Comparison of ENCODE assay signal across 8 cellular contexts in genomic region chr2:169823996-169824372, GRCh38. TPM values are rescaled to one million over a fixed set of nuclear protein-coding genes. Genes with fewer than 3 reads are reported as not detected.
DNase-seq lines count a peak whose midpoint lies in the region; ATAC-seq, FAIRE-seq and TF ChIP-seq lines count a peak whose summit lies in the region.

No MANE protein-coding gene starts in this region.

- H3K27me3 Mint-ChIP-seq in stimulated activated naive CD8-positive, alpha-beta T cell treated with anti-CD3 and anti-CD28 coated beads, Interleukin-15, Interleukin-2, amounts not matched to agents 100 ng/mL and 50 ng/mL, for 24 hours, result no peaks in the 10 kb centered on the region

- H3K4me1 ChIP-seq in body of pancreas (peaks cover 33% of the 10 kb centered on the region), mesendoderm (ENCODE audit: control insufficient read depth, low read depth, low read length) (peaks cover 6% of the 10 kb centered on the region)

- FAIRE-seq in H54 (lab: Jason Lieb, UNC), result no peak

- H3K56ac ChIP-seq in mesendoderm (ENCODE audit: low read length), result peak overlapping the region; percentile 99

- H3K9ac ChIP-seq in mesendoderm (ENCODE audit: low read length), result peak overlapping the region; percentile 94

- H4K5ac ChIP-seq in mesendoderm (ENCODE audit: low read length), result peak overlapping the region; percentile 84

- H2BK5ac ChIP-seq in mesendoderm (ENCODE audit: low read length), result no peak overlapping the region

- H3K27me3 ChIP-seq in body of pancreas (no peaks in the 10 kb centered on the region), mesendoderm (ENCODE audit: insufficient read depth, low read length, poor library complexity) (no peaks in the 10 kb centered on the region)

- in situ Hi-C loops in GM13976 (cut with MboI; ENCODE audit: low sequenced_read_pairs, unreplicated experiment), result loop anchor here (10.0 kb wide), 1 partner anchor 101 kb away; no protein-coding TSS in a partner anchor

- TF ChIP-seq CTCF in body of pancreas (IDR thresholded peaks at IDR 0.05), result no peak
- TF ChIP-seq CTCF in GM13976 (IDR thresholded peaks at IDR 0.05; ENCODE audit: borderline replicate concordance, control extremely low read depth, extremely low read depth, insufficient read depth, missing control alignments), result no peak

- H3K36me3 ChIP-seq in body of pancreas (replicated peaks in 1 of 2; ENCODE audit: insufficient read depth in 1 of 2, low read depth in 2 of 2) (no peaks in the 10 kb centered on the region), mesendoderm (ENCODE audit: control insufficient read depth, insufficient read depth, low read length) (no peaks in the 10 kb centered on the region)

- no peak overlapping the region for H3K18ac ChIP-seq in mesendoderm (ENCODE audit: low read length)

- peak overlapping the region; percentile 90 for H3K27ac Mint-ChIP-seq in stimulated activated naive CD8-positive, alpha-beta T cell treated with anti-CD3 and anti-CD28 coated beads, Interleukin-15, Interleukin-2, amounts not matched to agents 100 ng/mL and 50 ng/mL, for 24 hours

- peak overlapping the region; percentile 93 for H3K4me3 Mint-ChIP-seq in stimulated activated naive CD8-positive, alpha-beta T cell treated with anti-CD3 and anti-CD28 coated beads, Interleukin-15, Interleukin-2, amounts not matched to agents 100 ng/mL and 50 ng/mL, for 24 hours

- WGBS in body of pancreas, 2 donors, result 8 to 12% methylated on average over 4 of the region's 4 CpGs
- WGBS in mesendoderm (ENCODE audit: extremely low coverage, insufficient coverage, low lambda C conversion rate), result no CpG with 5 or more reads among the region's 4 CpGs

- H3K4me2 ChIP-seq in mesendoderm (ENCODE audit: low read length), result peak overlapping the region; percentile 95

- no peak overlapping the region for H2BK120ac ChIP-seq in mesendoderm (ENCODE audit: low read depth, low read length)

- H3K23ac ChIP-seq in mesendoderm (ENCODE audit: low read length), result no peak overlapping the region

- peaks cover 69% of the 10 kb centered on the region for H3K4me1 Mint-ChIP-seq in stimulated activated naive CD8-positive, alpha-beta T cell treated with anti-CD3 and anti-CD28 coated beads, Interleukin-15, Interleukin-2, amounts not matched to agents 100 ng/mL and 50 ng/mL, for 24 hours (ENCODE audit: low read depth)

- H3K79me2 ChIP-seq in mesendoderm (ENCODE audit: control insufficient read depth, insufficient read depth, low read length), result peaks cover 5% of the 10 kb centered on the region

- peaks cover 39% of the 10 kb centered on the region for H3K36me3 Mint-ChIP-seq in stimulated activated naive CD8-positive, alpha-beta T cell treated with anti-CD3 and anti-CD28 coated beads, Interleukin-15, Interleukin-2, amounts not matched to agents 100 ng/mL and 50 ng/mL, for 24 hours (ENCODE audit: low read depth)

- no peak overlapping the region for H3K4ac ChIP-seq in mesendoderm (ENCODE audit: low read depth, low read length)

- H2BK15ac ChIP-seq in mesendoderm (replicated peaks; ENCODE audit: low read depth), result no peak overlapping the region

- no peak overlapping the region for H2AK5ac ChIP-seq in mesendoderm (ENCODE audit: low read length)

- DNase-seq in stimulated activated naive CD8-positive, alpha-beta T cell treated with anti-CD3 and anti-CD28 coated beads, Interleukin-15, Interleukin-2, amounts not matched to agents 100 U/mL and 50 U/mL, for 24 hours, result no peak
- DNase-seq in body of pancreas (no peak), mesendoderm (no peak), GM13976 (ENCODE audit: low spot score) (no peak), H54 (ENCODE audit: insufficient read length, low spot score) (no peak)
- DNase-seq in stimulated activated CD4-positive, alpha-beta T cell treated with anti-CD3 and anti-CD28 coated beads, Interleukin-2, amount 100 ng/mL, for 24 hours, result no peak

- TF ChIP-seq POLR2A in body of pancreas (IDR thresholded peaks at IDR 0.05) (no peak), H54 (IDR thresholded peaks at IDR 0.05; ENCODE audit: low read depth, low read length) (no peak)

- no peaks in the 10 kb centered on the region for H3K9me3 Mint-ChIP-seq in stimulated activated naive CD8-positive, alpha-beta T cell treated with anti-CD3 and anti-CD28 coated beads, Interleukin-15, Interleukin-2, amounts not matched to agents 100 ng/mL and 50 ng/mL, for 24 hours

- ATAC-seq in stimulated activated naive CD8-positive, alpha-beta T cell treated with anti-CD3 and anti-CD28 coated beads, Interleukin-15, Interleukin-2, amounts not matched to agents 100 U/mL and 50 U/mL, for 24 hours, result no peak
- ATAC-seq in body of pancreas (no peak), GM18858 (IDR thresholded peaks at IDR 0.05; ENCODE audit: unreplicated experiment) (no peak)

- H3K9me3 ChIP-seq in body of pancreas, result no peaks in the 10 kb centered on the region

- H3K27ac ChIP-seq in body of pancreas, result peak overlapping the region; percentile 61 to 82 (median 74)
- H3K27ac ChIP-seq in mesendoderm (ENCODE audit: low read depth, low read length), result no peak overlapping the region

- intact Hi-C loops in body of pancreas (cut with DNase I), result loop anchor here (10.0 kb wide), 1 partner anchor 101 kb away; no protein-coding TSS in a partner anchor

- peak overlapping the region in 1 of 2 donors; percentile 85 for H3K4me3 ChIP-seq in body of pancreas
- peak overlapping the region; percentile 77 for H3K4me3 ChIP-seq in mesendoderm (ENCODE audit: low read length)

- H3K79me1 ChIP-seq in mesendoderm (ENCODE audit: low read length), result peaks cover 8% of the 10 kb centered on the region

- no peak overlapping the region for H4K8ac ChIP-seq in mesendoderm (ENCODE audit: low read depth, low read length)

RNA-seq across cellular contexts. Expression of gene METTL5, which starts 0.7 kb away (rescaled TPM):
- total RNA-seq in body of pancreas, result 10 to 100 TPM; 12.5 to 28.3 TPM
- polyA plus RNA-seq in mesendoderm (2013, experiment 1 of 2), result 99.3 TPM
- 97.8 TPM for polyA plus RNA-seq in mesendoderm (2013, experiment 2 of 2)

RNA-seq across cellular contexts. Expression of gene UBR3, which starts 3.3 kb away (rescaled TPM):
- 10 to 100 TPM; 30.1 to 52.1 TPM for total RNA-seq in body of pancreas
- 7.8 TPM for polyA plus RNA-seq in mesendoderm (2013, experiment 1 of 2)
- polyA plus RNA-seq in mesendoderm (2013, experiment 2 of 2), result 7.9 TPM

RNA-seq across cellular contexts. Expression of gene SSB, which starts 25.3 kb away (rescaled TPM):
- total RNA-seq in body of pancreas, result 10 to 100 TPM; 36.6 to 46.4 TPM
- polyA plus RNA-seq in mesendoderm (2013, experiment 1 of 2), result 417 TPM
- 436 TPM for polyA plus RNA-seq in mesendoderm (2013, experiment 2 of 2)
